ENCODE assay signal across 20 cellular contexts in genomic region chr11:70732493-70733206, GRCh38.
DNase-seq lines count a peak whose midpoint lies in the region; ATAC-seq, FAIRE-seq and TF ChIP-seq lines count a peak whose summit lies in the region.
"Had no signal": no experiment of that assay in that cellular context is flagged by ENCODE, and none has a peak within 500 bp of the region (broad histone marks: within the 10 kb centered on the region; RNA-seq: fewer than 3 reads in every experiment).

No MANE protein-coding gene starts in this region.

- ATAC-seq in K562 (no peak; the same call in 2 of the 3 replicates), aorta (ENCODE audit: low FRiP score) (no peak)
- no peak for ATAC-seq in activated T-helper 17 cell treated with anti-CD3 and anti-CD28 coated beads, Interleukin-2, amount 50 U/mL, for 72 hours (replicated peaks)
- ATAC-seq: activated CD8-positive, alpha-beta T cell treated with anti-CD3 and anti-CD28 coated beads for 36 hours; esophagus mucosa had no signal

- no peak for TF ChIP-seq RAD21 in K562 (CRISPR knock-in tag; conservative IDR thresholded peaks at IDR 0.05 in 1 of 2, IDR thresholded peaks at IDR 0.05 in 1 of 2)

- H3K27ac ChIP-seq in K562 (ENCODE audit: extremely low read depth, low read depth, low read length): no peak overlapping the region
- H3K27ac ChIP-seq in aorta (ENCODE audit: low read depth in 1 of 2, low read length in 2 of 2): no peak overlapping the region
- no peak overlapping the region for H3K27ac ChIP-seq in esophagus muscularis mucosa (replicated peaks in 1 of 4)
- H3K27ac ChIP-seq: BLaER1 had no signal

- no peak for TF ChIP-seq EP300 in K562 (IDR thresholded peaks at IDR 0.05; ENCODE audit: low read length)
- TF ChIP-seq EP300 in esophagus muscularis mucosa (IDR thresholded peaks at IDR 0.05): no peak

- POLR2A ChIA-PET in activated CD4-positive, alpha-beta T cell treated with anti-CD3 and anti-CD28 coated beads, Interleukin-2, amount 10 ng/mL, durations not matched to agents 7 days and 5 days (lab: Charles Lee): no interaction called here
- POLR2A ChIA-PET in K562 (lab: Yijun Ruan, JAX): no interaction called here

- H3K4me1 ChIP-seq in K562 (replicated peaks in 1 of 2; ENCODE audit: control insufficient read depth in 2 of 2, insufficient read depth in 2 of 2, low read length in 2 of 2): peaks cover 0 to 5% of the 10 kb centered on the region in 2 experiments; a peak in 2 of 5 replicates
- H3K4me1 ChIP-seq in aorta (ENCODE audit: control insufficient read depth in 1 of 2, insufficient read depth in 2 of 2, low read length in 2 of 2): no peaks in the 10 kb centered on the region
- H3K4me1 ChIP-seq in esophagus muscularis mucosa: no peaks in the 10 kb centered on the region

- no peak for TF ChIP-seq POLR2A in K562 (conservative IDR thresholded peaks at IDR 0.05)
- no peak for TF ChIP-seq POLR2A in esophagus muscularis mucosa (IDR thresholded peaks at IDR 0.05; ENCODE audit: low read depth)

- H3K36me3 ChIP-seq in K562 (ENCODE audit: control insufficient read depth, insufficient read depth, low read length) (no peaks in the 10 kb centered on the region), aorta (ENCODE audit: control insufficient read depth in 1 of 2, insufficient read depth in 2 of 2, low read length in 1 of 2) (no peaks in the 10 kb centered on the region), esophagus muscularis mucosa (no peaks in the 10 kb centered on the region)
- H3K36me3 ChIP-seq: BLaER1 had no signal

- H3K9me1 ChIP-seq in K562 (ENCODE audit: control insufficient read depth, insufficient read depth, low read length): no peaks in the 10 kb centered on the region

- H3K27ac Mint-ChIP-seq in activated CD4-positive, alpha-beta T cell treated with anti-CD3 and anti-CD28 coated beads, Interleukin-2, amount 10 ng/mL, durations not matched to agents 7 days and 5 days: peak overlapping the region; percentile 65
- peak overlapping the region; percentile 8 for H3K27ac Mint-ChIP-seq in nephron progenitor cell
- H3K27ac Mint-ChIP-seq in activated T-helper 17 cell treated with anti-CD3 and anti-CD28 coated beads, Interleukin-2, amount 50 U/mL, for 72 hours: no peak overlapping the region
- H3K27ac Mint-ChIP-seq: activated CD8-positive, alpha-beta T cell treated with anti-CD3 and anti-CD28 coated beads for 36 hours; activated naive CD4-positive, alpha-beta T cell treated with anti-CD3 and anti-CD28 coated beads for 36 hours; activated T-cell treated with anti-CD3 and anti-CD28 coated beads, Interleukin-2, amount 50 U/mL, for 24 hours had no signal

- H3K4me1 Mint-ChIP-seq in activated CD4-positive, alpha-beta T cell treated with anti-CD3 and anti-CD28 coated beads, Interleukin-2, amount 10 ng/mL, durations not matched to agents 7 days and 5 days: no peaks in the 10 kb centered on the region
- peaks cover 12% of the 10 kb centered on the region for H3K4me1 Mint-ChIP-seq in nephron progenitor cell
- H3K4me1 Mint-ChIP-seq in activated T-helper 17 cell treated with anti-CD3 and anti-CD28 coated beads, Interleukin-2, amount 50 U/mL, for 72 hours: no peaks in the 10 kb centered on the region

- no peak overlapping the region for H3K4me2 ChIP-seq in K562 (ENCODE audit: insufficient read depth, low read length)
- H3K4me2 ChIP-seq: BLaER1 had no signal

- H3K36me3 Mint-ChIP-seq in activated CD4-positive, alpha-beta T cell treated with anti-CD3 and anti-CD28 coated beads, Interleukin-2, amount 10 ng/mL, durations not matched to agents 7 days and 5 days (ENCODE audit: low read depth): no peaks in the 10 kb centered on the region
- H3K36me3 Mint-ChIP-seq in nephron progenitor cell (ENCODE audit: low read depth): no peaks in the 10 kb centered on the region
- H3K36me3 Mint-ChIP-seq in activated T-helper 17 cell treated with anti-CD3 and anti-CD28 coated beads, Interleukin-2, amount 50 U/mL, for 72 hours (ENCODE audit: low read depth): no peaks in the 10 kb centered on the region

- DNase-seq in activated CD4-positive, alpha-beta T cell treated with anti-CD3 and anti-CD28 coated beads, Interleukin-2, amount 10 ng/mL, durations not matched to agents 7 days and 5 days: no peak
- no peak for DNase-seq in activated CD4-positive, alpha-beta T cell treated with anti-CD3 and anti-CD28 coated beads for 48 hours
- DNase-seq in K562 (ENCODE audit: extremely low read depth in 1 of 4, low spot score in 3 of 4) (peak in 1 of 4 experiments; percentile 18), nephron progenitor cell (no peak), aorta (peak; percentile 37 to 46), esophagus muscularis mucosa (ENCODE audit: extremely low spot score) (no peak)
- DNase-seq in activated effector memory CD4-positive, alpha-beta T cell treated with Interleukin-2 at 50 U/mL for 16 hours: no peak
- DNase-seq: activated CD8-positive, alpha-beta T cell treated with anti-CD3 and anti-CD28 coated beads for 36 hours; activated naive CD4-positive, alpha-beta T cell treated with anti-CD3 and anti-CD28 coated beads for 36 hours; activated T-cell treated with anti-CD3 and anti-CD28 coated beads, Interleukin-2, amount 50 U/mL, for 24 hours; cerebellar nuclear complex; effector CD4-positive, alpha-beta T cell; midbrain; NCI-H1417 treated with DMSO at 0.1 percent for 48 hours; NCI-H2171; NCI-H526; stimulated activated CD4-positive, alpha-beta T cell treated with anti-CD3 and anti-CD28 coated beads, Interleukin-12 subunit alpha, Interleukin-12 subunit beta, amount 100 ng/mL, for 4 hours had no signal

- H3K27me3 ChIP-seq in K562 (ENCODE audit: control insufficient read depth in 2 of 2, insufficient read depth in 2 of 2, low read length in 2 of 2): peaks cover 10 to 80% of the 10 kb centered on the region in 2 experiments; a peak in 4 of 5 replicates
- H3K27me3 ChIP-seq in aorta (ENCODE audit: control insufficient read depth in 1 of 2, insufficient read depth in 2 of 2, low read length in 1 of 2): no peaks in the 10 kb centered on the region
- no peaks in the 10 kb centered on the region for H3K27me3 ChIP-seq in esophagus muscularis mucosa

- peaks cover 4% of the 10 kb centered on the region; the same call in 1 of the 2 replicates for H4K20me1 ChIP-seq in K562 (replicated peaks; ENCODE audit: control insufficient read depth, insufficient read depth, low read length)
- H4K20me1 ChIP-seq: BLaER1 had no signal

- H3K4me3 ChIP-seq in K562 (no peak overlapping the region), aorta (ENCODE audit: low read length in 2 of 2) (no peak overlapping the region), esophagus muscularis mucosa (no peak overlapping the region)
- H3K4me3 ChIP-seq: BLaER1 had no signal

- H3K27me3 Mint-ChIP-seq in activated CD4-positive, alpha-beta T cell treated with anti-CD3 and anti-CD28 coated beads, Interleukin-2, amount 10 ng/mL, durations not matched to agents 7 days and 5 days: no peaks in the 10 kb centered on the region
- H3K27me3 Mint-ChIP-seq in nephron progenitor cell (ENCODE audit: low read depth, poor library complexity): peaks cover 4% of the 10 kb centered on the region
- H3K27me3 Mint-ChIP-seq in activated T-helper 17 cell treated with anti-CD3 and anti-CD28 coated beads, Interleukin-2, amount 50 U/mL, for 72 hours: peaks cover 4% of the 10 kb centered on the region
- H3K27me3 Mint-ChIP-seq: activated CD8-positive, alpha-beta T cell treated with anti-CD3 and anti-CD28 coated beads for 36 hours; activated T-cell treated with anti-CD3 and anti-CD28 coated beads, Interleukin-2, amount 50 U/mL, for 24 hours had no signal

- no peaks in the 10 kb centered on the region for H3K9me3 Mint-ChIP-seq in activated CD4-positive, alpha-beta T cell treated with anti-CD3 and anti-CD28 coated beads, Interleukin-2, amount 10 ng/mL, durations not matched to agents 7 days and 5 days
- H3K9me3 Mint-ChIP-seq in nephron progenitor cell: no peaks in the 10 kb centered on the region
- H3K9me3 Mint-ChIP-seq in activated T-helper 17 cell treated with anti-CD3 and anti-CD28 coated beads, Interleukin-2, amount 50 U/mL, for 72 hours: no peaks in the 10 kb centered on the region
- H3K9me3 Mint-ChIP-seq: activated CD8-positive, alpha-beta T cell treated with anti-CD3 and anti-CD28 coated beads for 36 hours; activated naive CD4-positive, alpha-beta T cell treated with anti-CD3 and anti-CD28 coated beads for 36 hours; activated T-cell treated with anti-CD3 and anti-CD28 coated beads, Interleukin-2, amount 50 U/mL, for 24 hours had no signal

- no TSS peak for BruUV-seq in K562 (replicated peaks; lab: Mats Ljungman, UMichigan)

- H3K9me3 ChIP-seq in K562 (replicated peaks; ENCODE audit: control insufficient read depth, insufficient read depth, low read depth, low read length) (no peaks in the 10 kb centered on the region), aorta (ENCODE audit: control insufficient read depth, low read length) (no peaks in the 10 kb centered on the region), esophagus muscularis mucosa (no peaks in the 10 kb centered on the region)
- H3K9me3 ChIP-seq: BLaER1 had no signal

- in situ Hi-C loops in K562 (cut with MboI): no loop called here

- FAIRE-seq in K562 (lab: Jason Lieb, UNC): no peak

- no peak overlapping the region for H3K4me3 Mint-ChIP-seq in activated CD4-positive, alpha-beta T cell treated with anti-CD3 and anti-CD28 coated beads, Interleukin-2, amount 10 ng/mL, durations not matched to agents 7 days and 5 days
- H3K4me3 Mint-ChIP-seq in nephron progenitor cell: no peak overlapping the region
- H3K4me3 Mint-ChIP-seq in activated T-helper 17 cell treated with anti-CD3 and anti-CD28 coated beads, Interleukin-2, amount 50 U/mL, for 72 hours: no peak overlapping the region
- H3K4me3 Mint-ChIP-seq: activated CD8-positive, alpha-beta T cell treated with anti-CD3 and anti-CD28 coated beads for 36 hours; activated naive CD4-positive, alpha-beta T cell treated with anti-CD3 and anti-CD28 coated beads for 36 hours; activated T-cell treated with anti-CD3 and anti-CD28 coated beads, Interleukin-2, amount 50 U/mL, for 24 hours had no signal

- TF ChIP-seq CTCF in K562 (IDR thresholded peaks at IDR 0.05 in 2 of 3, conservative IDR thresholded peaks at IDR 0.05 in 1 of 3; ENCODE audit: insufficient read depth in 2 of 3, low read depth in 1 of 3, low read length in 3 of 3) (no peak), nephron progenitor cell (IDR thresholded peaks at IDR 0.05) (no peak), esophagus muscularis mucosa (IDR thresholded peaks at IDR 0.05) (no peak)

- H2AFZ ChIP-seq in K562 (ENCODE audit: low read depth, low read length): no peak overlapping the region

- WGBS in K562 (ENCODE audit: insufficient coverage, low coverage, missing lambda C conversion rate): 1% methylated on average over 22 of the region's 23 CpGs
- 83% methylated on average over 23 of the region's 23 CpGs for WGBS in aorta, 2 donors
- WGBS in esophagus muscularis mucosa: 85% methylated on average over 23 of the region's 23 CpGs

- intact Hi-C loops in K562 (cut with micrococcal nuclease): no loop called here
- intact Hi-C loops in aorta (cut with DNase I): no loop called here
- intact Hi-C loops in esophagus muscularis mucosa (cut with DNase I): no loop called here

- no peaks in the 10 kb centered on the region for H3K79me2 ChIP-seq in K562 (ENCODE audit: control insufficient read depth, insufficient read depth, low read length)

- CTCF ChIA-PET in activated CD4-positive, alpha-beta T cell treated with anti-CD3 and anti-CD28 coated beads, Interleukin-2, amount 10 ng/mL, durations not matched to agents 7 days and 5 days (lab: Charles Lee): no interaction called here
- CTCF ChIA-PET in K562 (lab: Yijun Ruan, JAX; ENCODE audit: low intra/inter-chr PET ratio): no interaction called here

- H3K9ac ChIP-seq in K562 (ENCODE audit: insufficient read depth in 1 of 2, low read depth in 2 of 2, low read length in 2 of 2): no peak overlapping the region
- H3K9ac ChIP-seq: BLaER1 had no signal

Comparison
In these comparisons a context has a peak if more than half of its experiments do, and no peak if none do; other contexts are left out.
1. DNase-seq: peak in aorta (2 of 2); none in activated CD4-positive, alpha-beta T cell treated with anti-CD3 and anti-CD28 coated beads, Interleukin-2, amount 10 ng/mL, durations not matched to agents 7 days and 5 days (single experiment), activated CD4-positive, alpha-beta T cell treated with anti-CD3 and anti-CD28 coated beads for 48 hours (single experiment), nephron progenitor cell (single experiment), activated effector memory CD4-positive, alpha-beta T cell treated with Interleukin-2 at 50 U/mL for 16 hours (single experiment) and esophagus muscularis mucosa (single experiment).